18 cellular contexts compared by ENCODE assay signal in the genomic region with DNA sequence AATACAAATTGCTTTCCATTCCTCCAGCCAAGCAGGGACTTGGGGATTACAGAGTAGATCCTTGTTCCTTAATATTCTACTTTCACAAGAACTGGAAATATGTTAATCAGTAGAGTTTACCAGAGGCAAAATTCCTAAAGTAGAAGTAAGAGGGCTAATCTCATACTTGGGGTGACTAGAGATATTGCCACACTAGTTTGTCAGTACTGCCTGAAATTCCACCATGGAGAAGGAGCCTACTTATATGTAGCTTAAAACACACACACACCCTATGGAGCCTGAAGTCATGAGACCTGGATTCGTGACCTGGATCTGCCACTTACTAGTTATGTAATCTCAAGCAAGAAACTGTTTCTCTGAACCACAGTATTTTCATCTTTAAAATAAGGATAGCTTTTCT. TPM values are rescaled to one million over a fixed set of nuclear protein-coding genes. Genes with fewer than 3 reads are reported as not detected.
DNase-seq lines count a peak whose midpoint lies in the region; ATAC-seq and TF ChIP-seq lines count a peak whose summit lies in the region.
"Had no signal": no experiment of that assay in that cellular context is flagged by ENCODE, and none has a peak within 500 bp of the region (broad histone marks: within the 10 kb centered on the region; RNA-seq: fewer than 3 reads in every experiment).

No MANE protein-coding gene starts in this region.

- H3K27ac Mint-ChIP-seq in HFFc6 = peak overlapping the region; percentile 23; the same call in 1 of the 2 replicates

- H3K4me3 ChIP-seq in AG04449 (ENCODE audit: low read depth, low read length) (no peak overlapping the region), left ventricle myocardium inferior (no peak overlapping the region)
- H3K4me3 ChIP-seq: breast epithelium had no signal

- H3K27me3 ChIP-seq in left ventricle myocardium inferior (ENCODE audit: low read depth) = no peaks in the 10 kb centered on the region
- H3K27me3 ChIP-seq: breast epithelium had no signal

- DNase-seq in AG04449 (ENCODE audit: low read depth, low spot score) (peak; percentile 57), HFFc6 (peak; percentile 55), epithelial cell of prostate (ENCODE audit: low read depth, low spot score) (no peak), midbrain (lab: John Stamatoyannopoulos, UW) (peak; percentile 11), DMS79 (lab: John Stamatoyannopoulos, UW) (no peak), AML-193 (lab: John Stamatoyannopoulos, UW) (no peak), left ventricle myocardium inferior (no peak)
- DNase-seq: activated gamma-delta T cell treated with Interleukin-2 at 50 U/mL for 16 hours; NCI-H187; NCI-H510A; stimulated activated CD4-positive, alpha-beta T cell treated with anti-CD3 and anti-CD28 coated beads, Interleukin-4, amount 100 ng/mL, for 24 hours had no signal

- no peaks in the 10 kb centered on the region for H3K36me3 Mint-ChIP-seq in HFFc6 (ENCODE audit: low read depth)

- H3K9me3 Mint-ChIP-seq in HFFc6 = no peaks in the 10 kb centered on the region
- H3K9me3 Mint-ChIP-seq: nephron had no signal

- H3K36me3 ChIP-seq in left ventricle myocardium inferior = peaks cover under 1% of the 10 kb centered on the region
- H3K36me3 ChIP-seq: breast epithelium had no signal

- H3K27ac ChIP-seq in epithelial cell of prostate (peak overlapping the region; percentile 28), left ventricle myocardium inferior (replicated peaks) (no peak overlapping the region)
- H3K27ac ChIP-seq: breast epithelium had no signal

- peaks cover 21% of the 10 kb centered on the region for H3K4me1 ChIP-seq in left ventricle myocardium inferior
- H3K4me1 ChIP-seq: breast epithelium had no signal

- peaks cover 27% of the 10 kb centered on the region for H3K4me1 Mint-ChIP-seq in HFFc6 (ENCODE audit: low read depth)
- H3K4me1 Mint-ChIP-seq: nephron had no signal

- H3K9me3 ChIP-seq in left ventricle myocardium inferior (replicated peaks) = no peaks in the 10 kb centered on the region
- H3K9me3 ChIP-seq: breast epithelium had no signal

- ATAC-seq in HG03432 (IDR thresholded peaks at IDR 0.05; ENCODE audit: unreplicated experiment) = no peak
- ATAC-seq: left lobe of liver, sciatic nerve had no signal

- CTCF ChIA-PET in AG04449 (lab: Yijun Ruan, JAX) = interaction anchor here (0.9 to 14.6 kb wide), 10 partner anchors 11 to 304 kb away, joined by 3 to 504 read pairs (median 7); partner anchors contain the start of gene AHCYL2

- H3K4me3 Mint-ChIP-seq in HFFc6 = no peak overlapping the region
- H3K4me3 Mint-ChIP-seq: nephron had no signal

- POLR2A ChIA-PET in AG04449 (lab: Yijun Ruan, JAX) = interaction anchor here (0.5 kb wide), 1 partner anchor 99 kb away, joined by 4 read pairs; no protein-coding TSS in a partner anchor

- intact Hi-C loops in left ventricle myocardium inferior (cut with micrococcal nuclease) = no loop called here

- no peaks in the 10 kb centered on the region for H3K27me3 Mint-ChIP-seq in HFFc6 (ENCODE audit: insufficient read depth)

- TF ChIP-seq CTCF in AG04449 (IDR thresholded peaks at IDR 0.05; ENCODE audit: insufficient read depth, low read length, missing control alignments) (no peak), HFFc6 (IDR thresholded peaks at IDR 0.05) (no peak), left ventricle myocardium inferior (IDR thresholded peaks at IDR 0.05; ENCODE audit: borderline replicate concordance) (no peak)

RNA-seq across cellular contexts. Expression of gene STRIP2, which starts 33.9 kb away (rescaled TPM):
- 1 to 10 TPM; 1.4 to 3.3 (median 2.2) TPM for total RNA-seq in HFFc6 (2021; fragmentation: NEBNext Ultra II Directional; extraction: Animal tissue kit (Norgen Biotek cat#: 25700))
- 17.1 TPM for total RNA-seq in left ventricle myocardium inferior

RNA-seq across cellular contexts. Expression of gene SMKR1, which starts 34.2 kb away (rescaled TPM):
- not detected for total RNA-seq in HFFc6 (2021; fragmentation: NEBNext Ultra II Directional; extraction: Animal tissue kit (Norgen Biotek cat#: 25700))
- not detected for total RNA-seq in left ventricle myocardium inferior
- total RNA-seq: breast epithelium, left lobe of liver, OCI-LY7, urinary bladder had no signal

Comparison
In these comparisons a context has a peak if more than half of its experiments do, and no peak if none do; other contexts are left out.
1. DNase-seq: peak in AG04449 (single experiment), HFFc6 (single experiment) and midbrain (single experiment); none in epithelial cell of prostate (single experiment), DMS79 (single experiment), AML-193 (0 of 2) and left ventricle myocardium inferior (single experiment).